Comparison of ENCODE assay signal across 1 cellular context in genomic region chr5:54445691-54446090, GRCh38.
TF ChIP-seq lines count a peak whose summit lies in the region.

No MANE protein-coding gene starts in this region.

TF ChIP-seq in H1, 55 proteins besides CTCF, POLR2A, EP300 and RAD21:
- no peak for TF ChIP-seq ATF2 (IDR thresholded peaks at IDR 0.05; ENCODE audit: low read length)
- TF ChIP-seq SP1 (IDR thresholded peaks at IDR 0.05; ENCODE audit: low read depth, low read length) = no peak
- TF ChIP-seq TBP (IDR thresholded peaks at IDR 0.05; ENCODE audit: low read depth, low read length) = no peak
- no peak for TF ChIP-seq RFX5 (IDR thresholded peaks at IDR 0.05; ENCODE audit: borderline replicate concordance, low read depth, low read length)
- TF ChIP-seq SIN3A (conservative IDR thresholded peaks at IDR 0.05 in 1 of 2, IDR thresholded peaks at IDR 0.05 in 1 of 2; ENCODE audit: low read depth in 1 of 2, low read length in 2 of 2) = no peak
- TF ChIP-seq CREB1 (IDR thresholded peaks at IDR 0.05) = no peak
- no peak for TF ChIP-seq ZNF274 (IDR thresholded peaks at IDR 0.05; ENCODE audit: borderline replicate concordance, extremely low read depth, low read length)
TF ChIP-seq in H1: peak in this region for 0.
